Comparison of ENCODE assay signal across 8 cellular contexts in the genomic region with DNA sequence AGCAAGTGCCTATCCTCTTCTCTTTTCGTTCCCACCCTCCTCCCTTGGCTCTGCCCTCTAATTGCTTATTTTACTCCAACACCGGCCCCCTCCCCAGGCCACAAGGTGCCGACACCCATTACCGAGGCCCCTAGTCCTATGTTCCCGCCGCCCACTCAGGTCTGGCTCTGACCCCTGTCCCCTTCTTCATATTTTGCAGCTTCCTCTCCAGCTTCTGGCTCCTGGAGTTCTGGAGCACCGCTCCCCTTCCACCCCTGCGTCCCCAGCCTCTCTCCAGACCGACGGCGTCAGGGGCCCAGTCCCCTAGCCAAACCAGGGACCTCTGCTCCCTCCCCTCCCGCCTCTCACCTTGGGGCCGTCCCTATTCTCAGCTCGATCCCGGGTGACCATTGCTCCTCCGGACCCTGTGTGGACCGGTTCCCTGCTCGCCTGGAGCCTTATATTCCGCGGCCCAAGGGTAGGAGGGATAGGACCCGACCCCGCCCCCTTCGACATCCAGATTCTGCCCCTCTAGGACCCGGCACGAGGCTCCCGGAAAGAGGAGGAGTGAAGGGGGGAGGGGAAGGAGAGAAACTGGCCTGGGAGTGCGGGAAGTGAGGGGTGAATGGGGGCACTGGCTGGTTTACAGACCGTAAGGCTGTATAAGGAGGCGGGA. TPM values are rescaled to one million over a fixed set of nuclear protein-coding genes. Genes with fewer than 3 reads are reported as not detected.
A peak's percentile ranks its signal among the peaks of the same experiment; 100 is the strongest.
DNase-seq lines count a peak whose midpoint lies in the region; ATAC-seq, FAIRE-seq and TF ChIP-seq lines count a peak whose summit lies in the region.

Gene HES7, minus strand, starts transcription at position 412 of the 655 bp plus-strand sequence. Its CDS starts 22 bp downstream, at position 390.

- H2AFZ ChIP-seq in astrocyte (ENCODE audit: low read depth, low read length) (peak within 1 kb of the TSS; percentile 85), mesenchymal stem cell (ENCODE audit: low read depth, low read length) (peak within 1 kb of the TSS; percentile 68)

- intact Hi-C loops in CD8-positive, alpha-beta T cell (cut with DNase I, micrococcal nuclease), result loop anchor here in 1 of 2 experiments (10.0 kb wide), 1 partner anchor 261 kb away; the partner anchor contains the start of gene RPL26

- H3K27me3 ChIP-seq in CD8-positive, alpha-beta T cell (ENCODE audit: insufficient read depth, low read length), result no peaks in the 10 kb centered on the region
- H3K27me3 ChIP-seq in HUES48 (ENCODE audit: control insufficient read depth, insufficient read depth, low read length) (peaks cover 59% of the 10 kb centered on the region), astrocyte (ENCODE audit: insufficient read depth, low read length) (peaks cover 20% of the 10 kb centered on the region), mesenchymal stem cell (ENCODE audit: control insufficient read depth in 1 of 2, insufficient read depth in 1 of 2, low read length in 2 of 2) (peaks cover 23 to 26% of the 10 kb centered on the region in 2 experiments)

- H3K14ac ChIP-seq in mesenchymal stem cell (ENCODE audit: low read length in 2 of 2), result peak within 1 kb of the TSS in 1 of 2 experiments; percentile 26

- peak within 1 kb of the TSS in 1 of 2 experiments; percentile 52 for H3K18ac ChIP-seq in mesenchymal stem cell (ENCODE audit: low read depth in 1 of 2, low read length in 2 of 2)

- POLR2A ChIA-PET in CD8-positive, alpha-beta T cell (lab: Charles Lee), result interaction anchor here (0.5 to 6.7 kb wide), 11 partner anchors 15 to 336 kb away, joined by 3 to 64 read pairs (median 3); partner anchors contain the start of genes CTC1 and SLC25A35

- peaks cover 8% of the 10 kb centered on the region for H3K36me3 Mint-ChIP-seq in CD8-positive, alpha-beta T cell
- no peaks in the 10 kb centered on the region for H3K36me3 Mint-ChIP-seq in astrocyte (ENCODE audit: low read depth, unreplicated experiment)

- H4K91ac ChIP-seq in mesenchymal stem cell (ENCODE audit: low read length), result no peak within 1 kb of the TSS

- H3K9ac ChIP-seq in HUES48 (ENCODE audit: low read depth, low read length) (no peak within 1 kb of the TSS), astrocyte (ENCODE audit: low read length) (peak within 1 kb of the TSS; percentile 49), mesenchymal stem cell (ENCODE audit: low read length) (peak within 1 kb of the TSS; percentile 66)

- H3K9me3 ChIP-seq in CD8-positive, alpha-beta T cell (ENCODE audit: low read length), result no peaks in the 10 kb centered on the region
- H3K9me3 ChIP-seq in HUES48 (ENCODE audit: control insufficient read depth, insufficient read depth, low read length) (no peaks in the 10 kb centered on the region), astrocyte (ENCODE audit: insufficient read depth, low read depth, low read length) (no peaks in the 10 kb centered on the region), mesenchymal stem cell (ENCODE audit: control insufficient read depth, low read length) (no peaks in the 10 kb centered on the region)

- peaks cover 15% of the 10 kb centered on the region for H4K20me1 ChIP-seq in astrocyte (ENCODE audit: insufficient read depth, low read length)

- no peak within 1 kb of the TSS for H4K8ac ChIP-seq in mesenchymal stem cell (ENCODE audit: low read length)

- peak within 1 kb of the TSS; percentile 18 for H2BK15ac ChIP-seq in mesenchymal stem cell (ENCODE audit: low read depth, poor library complexity, severe bottlenecking)

- H3K27ac Mint-ChIP-seq in CD8-positive, alpha-beta T cell, result peak within 1 kb of the TSS; percentile 95
- H3K27ac Mint-ChIP-seq in astrocyte (ENCODE audit: unreplicated experiment), result peak within 1 kb of the TSS; percentile 48

- H2BK120ac ChIP-seq in mesenchymal stem cell (ENCODE audit: low read depth, low read length), result peak within 1 kb of the TSS; percentile 46

- no peaks in the 10 kb centered on the region for H3K36me3 ChIP-seq in CD8-positive, alpha-beta T cell (ENCODE audit: insufficient read depth, low read length)
- no peaks in the 10 kb centered on the region for H3K36me3 ChIP-seq in HUES48 (ENCODE audit: control insufficient read depth, insufficient read depth, low read length)
- no peaks in the 10 kb centered on the region for H3K36me3 ChIP-seq in astrocyte (ENCODE audit: insufficient read depth, low read length)
- no peaks in the 10 kb centered on the region for H3K36me3 ChIP-seq in mesenchymal stem cell (ENCODE audit: control insufficient read depth in 1 of 2, insufficient read depth in 2 of 2, low read depth in 1 of 2, low read length in 2 of 2)

- peaks cover 60% of the 10 kb centered on the region for H3K4me1 Mint-ChIP-seq in CD8-positive, alpha-beta T cell (ENCODE audit: low read depth)
- H3K4me1 Mint-ChIP-seq in astrocyte (ENCODE audit: low read depth, unreplicated experiment), result peaks cover 14% of the 10 kb centered on the region

- H3K4me2 ChIP-seq in astrocyte (ENCODE audit: low read length), result peak within 1 kb of the TSS; percentile 97
- H3K4me2 ChIP-seq in mesenchymal stem cell (ENCODE audit: low read length, poor library complexity, severe bottlenecking), result peak within 1 kb of the TSS; percentile 95

- H3K23ac ChIP-seq in mesenchymal stem cell (ENCODE audit: low read length in 2 of 2), result peak within 1 kb of the TSS in 1 of 2 experiments; percentile 53

- H3K27me3 Mint-ChIP-seq in CD8-positive, alpha-beta T cell (ENCODE audit: low read depth), result peaks cover 14% of the 10 kb centered on the region
- H3K27me3 Mint-ChIP-seq in astrocyte (ENCODE audit: low read depth, unreplicated experiment), result peaks cover 36% of the 10 kb centered on the region

- no peak within 1 kb of the TSS for H2BK5ac ChIP-seq in mesenchymal stem cell (ENCODE audit: low read depth, low read length, poor library complexity, severe bottlenecking)

- no peak within 1 kb of the TSS for H3K4ac ChIP-seq in mesenchymal stem cell (ENCODE audit: low read depth in 1 of 2, low read length in 2 of 2)

- no peak within 1 kb of the TSS for H3K27ac ChIP-seq in CD8-positive, alpha-beta T cell (ENCODE audit: low read depth, low read length)
- H3K27ac ChIP-seq in HUES48 (ENCODE audit: low read depth, low read length), result no peak within 1 kb of the TSS
- H3K27ac ChIP-seq in astrocyte (ENCODE audit: low read depth, low read length), result no peak within 1 kb of the TSS
- no peak within 1 kb of the TSS for H3K27ac ChIP-seq in mesenchymal stem cell (ENCODE audit: low read length, poor library complexity, severe bottlenecking)

- H3K9me3 Mint-ChIP-seq in CD8-positive, alpha-beta T cell, result no peaks in the 10 kb centered on the region
- no peaks in the 10 kb centered on the region for H3K9me3 Mint-ChIP-seq in astrocyte (ENCODE audit: unreplicated experiment)

- WGBS in mesenchymal stem cell, result 2% methylated on average over 27 of the region's 29 CpGs

- CTCF ChIA-PET in CD8-positive, alpha-beta T cell (lab: Charles Lee), result interaction anchor here (0.6 to 3.3 kb wide), 17 partner anchors 12 to 177 kb away, joined by 3 to 18 read pairs (median 4); no protein-coding TSS in a partner anchor

- H3K79me1 ChIP-seq in mesenchymal stem cell (replicated peaks; ENCODE audit: low read length, poor library complexity, severe bottlenecking), result no peaks in the 10 kb centered on the region

- FAIRE-seq in astrocyte (lab: Jason Lieb, UNC), result no peak

- H3K4me3 ChIP-seq in CD8-positive, alpha-beta T cell (ENCODE audit: low read depth, low read length), result peak within 1 kb of the TSS; percentile 93
- H3K4me3 ChIP-seq in HUES48 (ENCODE audit: low read depth, low read length) (peak within 1 kb of the TSS; percentile 88), astrocyte (ENCODE audit: insufficient read depth, low read depth, low read length) (peak within 1 kb of the TSS; percentile 60), mesenchymal stem cell (ENCODE audit: insufficient read depth in 1 of 2, low read depth in 1 of 2, low read length in 2 of 2) (peak within 1 kb of the TSS; percentile 64 to 85)

- no peak within 1 kb of the TSS for H2AK5ac ChIP-seq in mesenchymal stem cell (ENCODE audit: low read length, severe bottlenecking)

- H3K79me2 ChIP-seq in astrocyte (ENCODE audit: insufficient read depth, low read length), result no peaks in the 10 kb centered on the region

- H3K4me3 Mint-ChIP-seq in CD8-positive, alpha-beta T cell, result peak within 1 kb of the TSS; percentile 91
- peak within 1 kb of the TSS; percentile 83 for H3K4me3 Mint-ChIP-seq in astrocyte (ENCODE audit: unreplicated experiment)

- no peak for TF ChIP-seq CTCF in CD8-positive, alpha-beta T cell (IDR thresholded peaks at IDR 0.05)
- TF ChIP-seq CTCF in astrocyte (IDR thresholded peaks at IDR 0.05; ENCODE audit: insufficient read depth, low read depth, low read length), result no peak

- ATAC-seq in CD8-positive, alpha-beta T cell, result no peak
- no peak for ATAC-seq in HG03045 (IDR thresholded peaks at IDR 0.05; ENCODE audit: unreplicated experiment)

- H2BK12ac ChIP-seq in mesenchymal stem cell (ENCODE audit: low read length in 2 of 2), result peak within 1 kb of the TSS in 1 of 2 experiments; percentile 6

- H3K4me1 ChIP-seq in CD8-positive, alpha-beta T cell (ENCODE audit: insufficient read depth, low read length), result peaks cover 54% of the 10 kb centered on the region
- H3K4me1 ChIP-seq in HUES48 (ENCODE audit: control insufficient read depth, insufficient read depth, low read length), result peaks cover 25% of the 10 kb centered on the region
- peaks cover 47% of the 10 kb centered on the region for H3K4me1 ChIP-seq in astrocyte (ENCODE audit: insufficient read depth, low read length)
- peaks cover 48% of the 10 kb centered on the region for H3K4me1 ChIP-seq in mesenchymal stem cell (ENCODE audit: control insufficient read depth, insufficient read depth, low read depth, low read length)

- DNase-seq in CD8-positive, alpha-beta T cell, result peak in 1 of 7 experiments; percentile 16
- no peak for DNase-seq in astrocyte (ENCODE audit: low read depth)
- peak; percentile 53 for DNase-seq in mesenchymal stem cell
- no peak for DNase-seq in NCI-H226
- DNase-seq in GF-D8 (lab: John Stamatoyannopoulos, UW), result no peak
- DNase-seq in cerebellum (ENCODE audit: low spot score), result no peak

RNA-seq across cellular contexts. Expression of gene HES7, which starts in this region (rescaled TPM):
- under 1 TPM; 0.30 to 0.92 TPM for total RNA-seq in CD8-positive, alpha-beta T cell
- total RNA-seq in astrocyte (0.64 and 1.0 TPM in 2 replicates), cerebellum (0.73 TPM)
- polyA plus RNA-seq in mesenchymal stem cell (2013, experiment 1 of 2), result 1.5 TPM
- 1.4 TPM for polyA plus RNA-seq in mesenchymal stem cell (2013, experiment 2 of 2)
